Comparison of ENCODE assay signal across 8 cellular contexts in the genomic region with DNA sequence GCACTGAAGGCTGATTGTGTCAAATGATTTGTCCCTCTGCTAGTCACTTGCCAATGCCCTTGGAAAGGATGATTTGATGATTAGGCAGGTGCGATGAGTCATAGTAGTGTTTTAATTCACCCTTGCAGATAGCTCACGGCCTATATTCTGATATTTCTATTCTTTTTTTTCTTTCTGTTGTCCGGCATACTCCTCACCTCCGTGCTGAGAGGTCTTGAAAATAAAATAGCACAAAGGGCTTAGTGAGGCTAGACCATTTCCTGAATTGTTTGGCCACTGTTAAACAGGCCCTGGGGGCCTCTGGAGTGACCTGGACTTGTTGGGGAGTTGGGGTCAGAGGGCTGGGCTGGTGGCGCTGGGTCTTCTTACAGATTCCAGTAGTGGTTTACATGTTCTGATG.
DNase-seq lines count a peak whose midpoint lies in the region; ATAC-seq and TF ChIP-seq lines count a peak whose summit lies in the region.

No MANE protein-coding gene starts in this region.

- peak overlapping the region; percentile 46 for H3K27ac ChIP-seq in A673 (ENCODE audit: low read depth, low read length, poor library complexity, severe bottlenecking)
- H3K27ac ChIP-seq in OCI-LY3 (ENCODE audit: low read length), result no peak overlapping the region
- H3K27ac ChIP-seq in effector memory CD4-positive, alpha-beta T cell (ENCODE audit: insufficient read depth, low read length, poor library complexity, severe bottlenecking), result peak overlapping the region; percentile 39
- no peak overlapping the region for H3K27ac ChIP-seq in neural progenitor cell

- H3K27ac Mint-ChIP-seq in neural progenitor cell, result peak overlapping the region; percentile 79

- ATAC-seq in HG03571 (IDR thresholded peaks at IDR 0.05; ENCODE audit: unreplicated experiment) (no peak), esophagus mucosa (no peak)

- peaks cover 25% of the 10 kb centered on the region for H3K36me3 Mint-ChIP-seq in neural progenitor cell

- H3K4me2 ChIP-seq in OCI-LY3 (ENCODE audit: low read length), result peak overlapping the region; percentile 43; the same call in 1 of the 2 replicates
- H3K4me2 ChIP-seq in neural progenitor cell, result no peak overlapping the region

- H3K79me2 ChIP-seq in OCI-LY3 (ENCODE audit: low read length) (no peaks in the 10 kb centered on the region), neural progenitor cell (ENCODE audit: low read depth) (no peaks in the 10 kb centered on the region)

- H4K20me1 ChIP-seq in OCI-LY3 (ENCODE audit: insufficient read depth, low read length) (no peaks in the 10 kb centered on the region), neural progenitor cell (ENCODE audit: low read depth) (peaks cover 23% of the 10 kb centered on the region)

- peak overlapping the region; percentile 46 for H3K4me3 Mint-ChIP-seq in neural progenitor cell

- H3K27me3 Mint-ChIP-seq in neural progenitor cell (ENCODE audit: insufficient read depth, low read depth), result peaks cover 4% of the 10 kb centered on the region

- H3F3A ChIP-seq in neural progenitor cell (ENCODE audit: low read depth), result no peaks in the 10 kb centered on the region

- no peak for TF ChIP-seq CTCF in A673 (conservative IDR thresholded peaks at IDR 0.05; ENCODE audit: low read depth, low read length)
- TF ChIP-seq CTCF in OCI-LY3 (IDR thresholded peaks at IDR 0.05; ENCODE audit: low read depth, low read length), result no peak
- TF ChIP-seq CTCF in neural progenitor cell (IDR thresholded peaks at IDR 0.05), result no peak

- DNase-seq in A673 (ENCODE audit: low spot score) (no peak), neural progenitor cell (ENCODE audit: low spot score) (no peak), NCI-H446 treated with DMSO at 0.1 percent for 48 hours (lab: John Stamatoyannopoulos, UW) (no peak), NCI-H446 (lab: John Stamatoyannopoulos, UW) (no peak)
- DNase-seq in effector memory CD4-positive, alpha-beta T cell, result no peak

- H3K9ac ChIP-seq in OCI-LY3 (ENCODE audit: low read length) (no peak overlapping the region), neural progenitor cell (no peak overlapping the region)

- H3K36me3 ChIP-seq in A673 (ENCODE audit: insufficient read depth, low read length, poor library complexity, severe bottlenecking) (no peaks in the 10 kb centered on the region), OCI-LY3 (replicated peaks; ENCODE audit: low read depth, low read length) (no peaks in the 10 kb centered on the region), neural progenitor cell (no peaks in the 10 kb centered on the region)
- H3K36me3 ChIP-seq in effector memory CD4-positive, alpha-beta T cell (ENCODE audit: control insufficient read depth, insufficient read depth, low read length), result no peaks in the 10 kb centered on the region

- POLR2A ChIA-PET in A673 (lab: Charles Lee; ENCODE audit: low non-redundant PET), result no interaction called here

- no peaks in the 10 kb centered on the region for H3K9me3 Mint-ChIP-seq in neural progenitor cell

- H3K4me3 ChIP-seq in A673 (ENCODE audit: low read depth, low read length, poor library complexity, severe bottlenecking) (no peak overlapping the region), OCI-LY3 (ENCODE audit: low read length) (no peak overlapping the region), neural progenitor cell (no peak overlapping the region)
- H3K4me3 ChIP-seq in effector memory CD4-positive, alpha-beta T cell (ENCODE audit: insufficient read depth, low read depth, low read length, poor library complexity, severe bottlenecking), result no peak overlapping the region

- H2AFZ ChIP-seq in OCI-LY3 (ENCODE audit: low read depth, low read length) (no peak overlapping the region), neural progenitor cell (replicated peaks) (no peak overlapping the region)

- CTCF ChIA-PET in A673 (lab: Charles Lee), result no interaction called here

- peaks cover 62% of the 10 kb centered on the region for H3K4me1 ChIP-seq in A673 (ENCODE audit: insufficient read depth, low read length, poor library complexity, severe bottlenecking)
- H3K4me1 ChIP-seq in OCI-LY3 (ENCODE audit: low read length), result peaks cover 15% of the 10 kb centered on the region
- peaks cover 24% of the 10 kb centered on the region for H3K4me1 ChIP-seq in effector memory CD4-positive, alpha-beta T cell (ENCODE audit: control insufficient read depth, insufficient read depth, low read length, poor library complexity, severe bottlenecking)
- peaks cover 35% of the 10 kb centered on the region for H3K4me1 ChIP-seq in neural progenitor cell

- no TSS peak for BruUV-seq in A673 (replicated peaks; lab: Mats Ljungman, UMichigan)

- intact Hi-C loops in A673 (cut with micrococcal nuclease; ENCODE audit: unreplicated experiment), result no loop called here

- H3K4me1 Mint-ChIP-seq in neural progenitor cell, result peaks cover 66% of the 10 kb centered on the region

- H3K27me3 ChIP-seq in A673 (replicated peaks; ENCODE audit: insufficient read depth, low read depth, low read length, poor library complexity), result no peaks in the 10 kb centered on the region
- H3K27me3 ChIP-seq in OCI-LY3 (ENCODE audit: low read depth, low read length), result no peaks in the 10 kb centered on the region
- H3K27me3 ChIP-seq in effector memory CD4-positive, alpha-beta T cell (replicated peaks; ENCODE audit: control insufficient read depth, insufficient read depth, low read length, poor library complexity, severe bottlenecking), result no peaks in the 10 kb centered on the region
- no peaks in the 10 kb centered on the region for H3K27me3 ChIP-seq in neural progenitor cell

- H3K9me3 ChIP-seq in A673 (ENCODE audit: low read depth, low read length, poor library complexity, severe bottlenecking) (no peaks in the 10 kb centered on the region), OCI-LY3 (ENCODE audit: insufficient read depth, low read length) (no peaks in the 10 kb centered on the region), neural progenitor cell (ENCODE audit: low read depth) (no peaks in the 10 kb centered on the region)
- H3K9me3 ChIP-seq in effector memory CD4-positive, alpha-beta T cell (ENCODE audit: control insufficient read depth, low read length), result no peaks in the 10 kb centered on the region

Comparison
In these comparisons a context has a peak if more than half of its experiments do, and no peak if none do; other contexts are left out.
1. H3K27ac ChIP-seq: peak in A673 (single experiment) and effector memory CD4-positive, alpha-beta T cell (single experiment); none in OCI-LY3 (single experiment) and neural progenitor cell (single experiment).